ENCODE assay signal across 33 cellular contexts in the genomic region with DNA sequence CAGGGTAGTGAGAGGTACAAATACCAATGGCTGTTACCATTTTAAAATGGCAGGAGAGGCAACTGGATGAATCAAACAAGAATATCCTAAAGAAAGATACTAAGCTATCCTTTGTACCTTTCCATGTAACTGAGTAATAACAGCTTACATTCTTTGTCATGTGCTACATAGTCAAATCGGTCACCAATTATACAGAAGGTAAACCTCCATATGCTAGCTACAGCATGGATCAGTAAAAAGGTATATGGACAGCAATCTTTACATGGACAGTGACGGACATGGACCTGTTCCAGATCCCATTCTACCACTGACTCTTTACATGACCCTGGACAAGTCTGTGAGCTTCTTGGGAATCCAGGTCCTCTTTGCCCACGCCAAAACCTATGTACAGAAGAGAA. TPM values are rescaled to one million over a fixed set of nuclear protein-coding genes. Genes with fewer than 3 reads are reported as not detected.
"Had no signal": no experiment of that assay in that cellular context is flagged by ENCODE, and none has a peak within 500 bp of the region (broad histone marks: within the 10 kb centered on the region; RNA-seq: fewer than 3 reads in every experiment).

No MANE protein-coding gene starts in this region.

- H3K27ac Mint-ChIP-seq: stimulated activated effector memory CD8-positive, alpha-beta T cell treated with anti-CD3 and anti-CD28 coated beads, Interleukin-12 subunit alpha, Interleukin-12 subunit beta, amount 100 ng/mL, for 72 hours; stimulated activated memory B cell treated with anti-CD40 and anti-IgM and Interleukin-4, amounts not matched to agents 10 μg/mL and 1 μg/mL and 100 μg/mL, for 72 hours; stimulated activated naive B cell treated with anti-CD40 and anti-IgM and Interleukin-4, amounts not matched to agents 10 μg/mL and 1 μg/mL and 100 μg/mL, for 72 hours; stimulated activated naive CD8-positive, alpha-beta T cell treated with anti-CD3 and anti-CD28 coated beads, Interleukin-15, amount 100 ng/mL, for 72 hours; stimulated activated naive CD8-positive, alpha-beta T cell treated with anti-CD3 and anti-CD28 coated beads, Interleukin-15, Interleukin-2, amounts not matched to agents 100 ng/mL and 50 ng/mL, for 24 hours; type B pancreatic cell had no signal

- H3K4me3 Mint-ChIP-seq: stimulated activated effector memory CD8-positive, alpha-beta T cell treated with anti-CD3 and anti-CD28 coated beads, Interleukin-12 subunit alpha, Interleukin-12 subunit beta, amount 100 ng/mL, for 72 hours; stimulated activated memory B cell treated with anti-CD40 and anti-IgM and Interleukin-4, amounts not matched to agents 10 μg/mL and 1 μg/mL and 100 μg/mL, for 72 hours; stimulated activated naive B cell treated with anti-CD40 and anti-IgM and Interleukin-4, amounts not matched to agents 10 μg/mL and 1 μg/mL and 100 μg/mL, for 72 hours; stimulated activated naive CD8-positive, alpha-beta T cell treated with anti-CD3 and anti-CD28 coated beads, Interleukin-15, amount 100 ng/mL, for 72 hours; stimulated activated naive CD8-positive, alpha-beta T cell treated with anti-CD3 and anti-CD28 coated beads, Interleukin-15, Interleukin-2, amounts not matched to agents 100 ng/mL and 50 ng/mL, for 24 hours; type B pancreatic cell had no signal

- DNase-seq: stimulated activated CD4-positive, alpha-beta T cell treated with anti-CD3 and anti-CD28 coated beads, Interleukin-2, amount 100 ng/mL, for 48 hours; stimulated activated CD4-positive, alpha-beta T cell treated with anti-CD3 and anti-CD28 coated beads, Interleukin-4, amount 100 ng/mL, for 1 hour; stimulated activated CD4-positive, alpha-beta T cell treated with anti-CD3 and anti-CD28 coated beads, Interleukin-4, amount 100 ng/mL, for 24 hours; stimulated activated CD4-positive, alpha-beta T cell treated with anti-CD3 and anti-CD28 coated beads, Interleukin-4, amount 100 ng/mL, for 4 hours; stimulated activated CD8-positive, alpha-beta memory T cell treated with anti-CD3 and anti-CD28 coated beads, Interleukin-4, amount 100 ng/mL, for 48 hours; stimulated activated naive B cell treated with anti-CD40 and anti-IgM and Interleukin-4, amounts not matched to agents 10 μg/mL and 1 μg/mL and 100 μg/mL, for 72 hours; stimulated activated naive CD4-positive, alpha-beta T cell; stimulated activated naive CD4-positive, alpha-beta T cell treated with Interleukin-2 at 50 U/mL for 16 hours; stimulated activated naive CD8-positive, alpha-beta T cell treated with anti-CD3 and anti-CD28 coated beads, Interleukin-15, amount 100 ng/mL, for 72 hours; stimulated activated naive CD8-positive, alpha-beta T cell treated with anti-CD3 and anti-CD28 coated beads, Interleukin-15, Interleukin-2, amounts not matched to agents 100 U/mL and 50 U/mL, for 24 hours; stomach; substantia nigra; testis; thyroid gland; tibial artery; transverse colon; trophoblast cell; upper lobe of left lung; upper lobe of right lung; uterus had no signal

- FAIRE-seq: urothelium cell line had no signal

- H3K4me3 ChIP-seq: stomach, suprapubic skin, testis, thoracic aorta, thyroid gland, tibial artery, tibial nerve, transverse colon, upper lobe of left lung, upper lobe of right lung, uterus, vagina had no signal

- H3K27me3 Mint-ChIP-seq: stimulated activated memory B cell treated with anti-CD40 and anti-IgM and Interleukin-4, amounts not matched to agents 10 μg/mL and 1 μg/mL and 100 μg/mL, for 72 hours; stimulated activated naive B cell treated with anti-CD40 and anti-IgM and Interleukin-4, amounts not matched to agents 10 μg/mL and 1 μg/mL and 100 μg/mL, for 72 hours; stimulated activated naive CD8-positive, alpha-beta T cell treated with anti-CD3 and anti-CD28 coated beads, Interleukin-15, amount 100 ng/mL, for 72 hours; stimulated activated naive CD8-positive, alpha-beta T cell treated with anti-CD3 and anti-CD28 coated beads, Interleukin-15, Interleukin-2, amounts not matched to agents 100 ng/mL and 50 ng/mL, for 24 hours; type B pancreatic cell had no signal

- H3K27me3 ChIP-seq: stomach, suprapubic skin, testis, thyroid gland, tibial artery, tibial nerve, transverse colon, upper lobe of left lung, upper lobe of right lung, uterus, vagina had no signal

- H3K27ac ChIP-seq: stomach, suprapubic skin, testis, thoracic aorta, thyroid gland, tibial artery, tibial nerve, transverse colon, upper lobe of left lung, upper lobe of right lung, uterus, vagina had no signal

- H3K9me3 ChIP-seq: stomach, suprapubic skin, testis, thoracic aorta, thyroid gland, tibial artery, tibial nerve, transverse colon, upper lobe of left lung, upper lobe of right lung, uterus, vagina had no signal

- H3K9me3 Mint-ChIP-seq: stimulated activated effector memory CD8-positive, alpha-beta T cell treated with anti-CD3 and anti-CD28 coated beads, Interleukin-12 subunit alpha, Interleukin-12 subunit beta, amount 100 ng/mL, for 72 hours; stimulated activated memory B cell treated with anti-CD40 and anti-IgM and Interleukin-4, amounts not matched to agents 10 μg/mL and 1 μg/mL and 100 μg/mL, for 72 hours; stimulated activated naive B cell treated with anti-CD40 and anti-IgM and Interleukin-4, amounts not matched to agents 10 μg/mL and 1 μg/mL and 100 μg/mL, for 72 hours; stimulated activated naive CD8-positive, alpha-beta T cell treated with anti-CD3 and anti-CD28 coated beads, Interleukin-15, amount 100 ng/mL, for 72 hours; stimulated activated naive CD8-positive, alpha-beta T cell treated with anti-CD3 and anti-CD28 coated beads, Interleukin-15, Interleukin-2, amounts not matched to agents 100 ng/mL and 50 ng/mL, for 24 hours; type B pancreatic cell had no signal

- H3K4me1 Mint-ChIP-seq: stimulated activated effector memory CD8-positive, alpha-beta T cell treated with anti-CD3 and anti-CD28 coated beads, Interleukin-12 subunit alpha, Interleukin-12 subunit beta, amount 100 ng/mL, for 72 hours; stimulated activated memory B cell treated with anti-CD40 and anti-IgM and Interleukin-4, amounts not matched to agents 10 μg/mL and 1 μg/mL and 100 μg/mL, for 72 hours; stimulated activated naive B cell treated with anti-CD40 and anti-IgM and Interleukin-4, amounts not matched to agents 10 μg/mL and 1 μg/mL and 100 μg/mL, for 72 hours; stimulated activated naive CD8-positive, alpha-beta T cell treated with anti-CD3 and anti-CD28 coated beads, Interleukin-15, amount 100 ng/mL, for 72 hours had no signal

- H3K4me1 ChIP-seq: stomach, suprapubic skin, testis, thyroid gland, tibial artery, tibial nerve, transverse colon, upper lobe of left lung, upper lobe of right lung, uterus, vagina had no signal

- H3K36me3 ChIP-seq: uterus had no signal

- ATAC-seq: stimulated activated effector memory CD8-positive, alpha-beta T cell treated with anti-CD3 and anti-CD28 coated beads, Interleukin-12 subunit alpha, Interleukin-12 subunit beta, amount 100 ng/mL, for 72 hours; stimulated activated memory B cell treated with anti-CD40 and anti-IgM and Interleukin-4, amounts not matched to agents 10 μg/mL and 1 μg/mL and 100 μg/mL, for 72 hours; stimulated activated naive B cell treated with anti-CD40 and anti-IgM and Interleukin-4, amounts not matched to agents 10 μg/mL and 1 μg/mL and 100 μg/mL, for 72 hours; stimulated activated naive CD8-positive, alpha-beta T cell treated with anti-CD3 and anti-CD28 coated beads, Interleukin-15, amount 100 ng/mL, for 72 hours; stimulated activated naive CD8-positive, alpha-beta T cell treated with anti-CD3 and anti-CD28 coated beads, Interleukin-15, Interleukin-2, amounts not matched to agents 100 U/mL and 50 U/mL, for 24 hours; upper lobe of right lung had no signal

RNA-seq across cellular contexts. Expression of a gene that starts 28.6 kb away (rescaled TPM):
- total RNA-seq: subcutaneous adipose tissue, temporal lobe, thoracic aorta, tibial nerve had no signal

RNA-seq across cellular contexts. Expression of a gene that starts 54.9 kb away (rescaled TPM):
- total RNA-seq: thoracic aorta had no signal

RNA-seq across cellular contexts. Expression of a gene that starts 55.3 kb away (rescaled TPM):
- total RNA-seq: stomach, subcutaneous adipose tissue, suprapubic skin, thoracic aorta, thyroid gland, tibial nerve, transverse colon, upper lobe of right lung, ureter, urinary bladder, vagina had no signal
